8 cellular contexts compared by ENCODE assay signal in genomic region chr4:8182858-8183725, GRCh38. TPM values are rescaled to one million over a fixed set of nuclear protein-coding genes. Genes with fewer than 3 reads are reported as not detected.
DNase-seq lines count a peak whose midpoint lies in the region; ATAC-seq and TF ChIP-seq lines count a peak whose summit lies in the region.

No MANE protein-coding gene starts in this region.

- TF ChIP-seq CTCF in lung (IDR thresholded peaks at IDR 0.05; ENCODE audit: control extremely low read depth, extremely low read depth): no peak
- TF ChIP-seq CTCF in glutamatergic neuron (IDR thresholded peaks at IDR 0.05; ENCODE audit: partially characterized antibody, unreplicated experiment): no peak

- DNase-seq in HuH-7.5 (ENCODE audit: low spot score) (peak; percentile 78), dermis blood vessel endothelial cell (peak; percentile 82), lung (ENCODE audit: low spot score) (peak; percentile 83), SKM-1 (lab: John Stamatoyannopoulos, UW; ENCODE audit: unreplicated experiment) (no peak), glutamatergic neuron (no peak)
- no peak for DNase-seq in activated naive CD8-positive, alpha-beta T cell treated with anti-CD3 and anti-CD28 coated beads for 36 hours

- no peak overlapping the region for H3K4me3 ChIP-seq in ACC112 (ENCODE audit: low read depth, low read length)
- H3K4me3 ChIP-seq in lung: no peak overlapping the region

- H3K27me3 Mint-ChIP-seq in glutamatergic neuron (ENCODE audit: unreplicated experiment): peaks cover 5% of the 10 kb centered on the region
- no peaks in the 10 kb centered on the region for H3K27me3 Mint-ChIP-seq in activated naive CD8-positive, alpha-beta T cell treated with anti-CD3 and anti-CD28 coated beads for 36 hours

- no peaks in the 10 kb centered on the region for H3K27me3 ChIP-seq in ACC112 (ENCODE audit: insufficient read depth, low read length)
- no peaks in the 10 kb centered on the region for H3K27me3 ChIP-seq in lung (ENCODE audit: control insufficient read depth, insufficient read depth)

- ATAC-seq in lung (ENCODE audit: insufficient read depth, low FRiP score): peak; percentile 88
- no peak for ATAC-seq in GM18861 (IDR thresholded peaks at IDR 0.05; ENCODE audit: unreplicated experiment)

- peaks cover 8% of the 10 kb centered on the region for H3K4me1 Mint-ChIP-seq in glutamatergic neuron (ENCODE audit: low read depth, unreplicated experiment)
- no peaks in the 10 kb centered on the region for H3K4me1 Mint-ChIP-seq in activated naive CD8-positive, alpha-beta T cell treated with anti-CD3 and anti-CD28 coated beads for 36 hours

- no peak overlapping the region for H2AFZ ChIP-seq in ACC112 (ENCODE audit: low read length, unreplicated experiment)

- H3K27ac Mint-ChIP-seq in glutamatergic neuron (ENCODE audit: unreplicated experiment): no peak overlapping the region
- H3K27ac Mint-ChIP-seq in activated naive CD8-positive, alpha-beta T cell treated with anti-CD3 and anti-CD28 coated beads for 36 hours: no peak overlapping the region

- H3K27ac ChIP-seq in ACC112 (ENCODE audit: low read depth, low read length): peak overlapping the region; percentile 41; the same call in 1 of the 2 replicates
- H3K27ac ChIP-seq in lung (ENCODE audit: low read depth in 1 of 2, low read length in 1 of 2): peak overlapping the region; percentile 4 to 43

- no peaks in the 10 kb centered on the region for H3K79me2 ChIP-seq in ACC112 (ENCODE audit: control insufficient read depth, insufficient read depth, low read length, unreplicated experiment)

- peaks cover 4% of the 10 kb centered on the region for H3K9me3 Mint-ChIP-seq in glutamatergic neuron (ENCODE audit: unreplicated experiment)
- no peaks in the 10 kb centered on the region for H3K9me3 Mint-ChIP-seq in activated naive CD8-positive, alpha-beta T cell treated with anti-CD3 and anti-CD28 coated beads for 36 hours

- no peak overlapping the region for H3K4me3 Mint-ChIP-seq in glutamatergic neuron (ENCODE audit: unreplicated experiment)
- no peak overlapping the region for H3K4me3 Mint-ChIP-seq in activated naive CD8-positive, alpha-beta T cell treated with anti-CD3 and anti-CD28 coated beads for 36 hours

- no peaks in the 10 kb centered on the region for H3K36me3 ChIP-seq in ACC112 (ENCODE audit: insufficient read depth, low read length)
- H3K36me3 ChIP-seq in lung (ENCODE audit: control insufficient read depth in 2 of 2, insufficient read depth in 2 of 2, low read length in 2 of 2): no peaks in the 10 kb centered on the region

- H3K9me3 ChIP-seq in lung (ENCODE audit: control insufficient read depth in 2 of 2, insufficient read depth in 1 of 2, low read length in 1 of 2): no peaks in the 10 kb centered on the region

- peaks cover 46% of the 10 kb centered on the region for H3K4me1 ChIP-seq in ACC112 (ENCODE audit: control insufficient read depth, insufficient read depth, low read length, unreplicated experiment)
- H3K4me1 ChIP-seq in lung (ENCODE audit: control insufficient read depth in 2 of 2, insufficient read depth in 2 of 2, low read length in 2 of 2): peaks cover 12 to 17% of the 10 kb centered on the region in 2 donors

- WGBS in lung, 2 donors: 54 to 78% methylated on average over 25 of the region's 25 CpGs

- H3K36me3 Mint-ChIP-seq in glutamatergic neuron (ENCODE audit: unreplicated experiment): no peaks in the 10 kb centered on the region
- no peaks in the 10 kb centered on the region for H3K36me3 Mint-ChIP-seq in activated naive CD8-positive, alpha-beta T cell treated with anti-CD3 and anti-CD28 coated beads for 36 hours

RNA-seq across cellular contexts. Expression of gene SH3TC1, which starts 16.0 kb away (rescaled TPM):
- 148 and 217 TPM in 2 replicates for total RNA-seq in dermis blood vessel endothelial cell
- 10 to 100 TPM; 41.7 to 67.3 TPM for total RNA-seq in lung
- polyA plus RNA-seq in lung: 10 to 100 TPM; 21.4 to 34.5 TPM
- not detected for total RNA-seq in glutamatergic neuron (ENCODE audit: unreplicated experiment)
- total RNA-seq in activated naive CD8-positive, alpha-beta T cell treated with anti-CD3 and anti-CD28 coated beads for 36 hours: 1 to 10 TPM; 7.8 to 8.8 TPM

RNA-seq across cellular contexts. Expression of gene ABLIM2, which starts 24.5 kb away (rescaled TPM):
- total RNA-seq in dermis blood vessel endothelial cell: 8.8 and 10.8 TPM in 2 replicates
- 10 to 100 TPM in 1 of 2 donors, 1 to 10 TPM in 1; 4.0 to 10.9 TPM for total RNA-seq in lung
- polyA plus RNA-seq in lung: 1 to 10 TPM; 1.7 to 6.5 TPM
- 7.5 TPM for total RNA-seq in glutamatergic neuron (ENCODE audit: unreplicated experiment)
- under 1 TPM; 0.41 to 0.62 TPM for total RNA-seq in activated naive CD8-positive, alpha-beta T cell treated with anti-CD3 and anti-CD28 coated beads for 36 hours

Comparison
In these comparisons a context has a peak if more than half of its experiments do, and no peak if none do; other contexts are left out.
1. DNase-seq: peak in HuH-7.5 (single experiment), dermis blood vessel endothelial cell (single experiment) and lung (single experiment); none in SKM-1 (single experiment), glutamatergic neuron (single experiment) and activated naive CD8-positive, alpha-beta T cell treated with anti-CD3 and anti-CD28 coated beads for 36 hours (single experiment).
2. RNA of gene SH3TC1, which starts 16.0 kb away (total RNA-seq): 148 to 217 TPM in dermis blood vessel endothelial cell and 41.7 to 67.3 TPM in lung; 7.8 to 8.8 TPM in activated naive CD8-positive, alpha-beta T cell treated with anti-CD3 and anti-CD28 coated beads for 36 hours and not detected in glutamatergic neuron (single experiment); every median in the first group is over 4 times any median in the second.